Comparison of ENCODE assay signal across 2 cellular contexts in genomic region chr9:106869458-106869857, GRCh38.
TF ChIP-seq lines count a peak whose summit lies in the region.

No MANE protein-coding gene starts in this region.

TF ChIP-seq in liver, 16 proteins besides CTCF, POLR2A, EP300 and RAD21:
- TF ChIP-seq REST (IDR thresholded peaks at IDR 0.05), result no peak
- TF ChIP-seq ZBTB33 (IDR thresholded peaks at IDR 0.05), result no peak
- no peak for TF ChIP-seq ATF3 (IDR thresholded peaks at IDR 0.05)
- no peak for TF ChIP-seq JUND (IDR thresholded peaks at IDR 0.05)
- peak; percentile 57 for TF ChIP-seq NR2F2 (IDR thresholded peaks at IDR 0.05)
- TF ChIP-seq HNF4G (IDR thresholded peaks at IDR 0.05), result no peak
- TF ChIP-seq MAX (IDR thresholded peaks at IDR 0.05), result peak; percentile 25
- TF ChIP-seq YY1 (IDR thresholded peaks at IDR 0.05), result no peak
- no peak for TF ChIP-seq FOXA2 (IDR thresholded peaks at IDR 0.05)

TF ChIP-seq in HepG2, 621 proteins besides CTCF, POLR2A, EP300 and RAD21:
- TF ChIP-seq TEAD2 (CRISPR knock-in tag; IDR thresholded peaks at IDR 0.05) (no peak), KAT2B (IDR thresholded peaks at IDR 0.05; ENCODE audit: borderline replicate concordance, low read depth, low read length) (no peak), ZNF251 (CRISPR knock-in tag; IDR thresholded peaks at IDR 0.05) (no peak), ZNF543 (CRISPR knock-in tag; IDR thresholded peaks at IDR 0.05) (no peak), CSRNP2 (CRISPR knock-in tag; conservative IDR thresholded peaks at IDR 0.05; ENCODE audit: low read depth) (no peak), CCAR2 (optimal IDR thresholded peaks at IDR 0.05; ENCODE audit: low read depth, low read length) (no peak), NCOR1 (IDR thresholded peaks at IDR 0.05; ENCODE audit: borderline replicate concordance, low read length) (no peak), ZNF260 (CRISPR knock-in tag; IDR thresholded peaks at IDR 0.05; ENCODE audit: borderline replicate concordance, low read depth) (no peak), ZNF670 (CRISPR knock-in tag; IDR thresholded peaks at IDR 0.05; ENCODE audit: borderline replicate concordance) (no peak), ZNF674 (CRISPR knock-in tag; IDR thresholded peaks at IDR 0.05; ENCODE audit: low read depth) (no peak), HMGXB3 (CRISPR knock-in tag; IDR thresholded peaks at IDR 0.05; ENCODE audit: borderline replicate concordance) (no peak), ZNF446 (CRISPR knock-in tag; IDR thresholded peaks at IDR 0.05) (no peak), ZNF598 (CRISPR knock-in tag; IDR thresholded peaks at IDR 0.05; ENCODE audit: borderline replicate concordance) (no peak), ZNF333 (CRISPR knock-in tag; IDR thresholded peaks at IDR 0.05; ENCODE audit: borderline replicate concordance) (no peak), TBL1XR1 (IDR thresholded peaks at IDR 0.05; ENCODE audit: borderline replicate concordance, low read length, partially characterized antibody) (no peak), ETS1 (CRISPR knock-in tag; IDR thresholded peaks at IDR 0.05) (no peak)
